In the genomic region with DNA sequence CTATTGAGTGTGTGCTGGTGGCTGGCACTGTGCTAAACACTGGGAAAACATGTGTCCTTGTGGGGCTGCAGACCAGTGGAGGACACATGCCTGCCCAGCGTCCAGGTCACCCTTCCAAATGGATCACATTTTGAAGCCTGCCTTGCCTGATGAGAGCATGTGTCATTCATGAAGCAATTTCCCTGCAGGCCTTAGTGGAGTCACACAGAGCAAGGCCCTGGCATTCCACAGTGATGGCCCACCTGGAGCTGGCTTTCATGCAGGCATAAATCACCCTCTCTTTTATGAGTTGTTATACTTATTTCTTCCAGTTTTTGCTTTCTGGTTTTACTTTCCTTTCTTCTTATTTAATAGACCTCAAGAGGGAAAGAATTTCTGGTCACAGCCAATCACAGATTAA, we compare ENCODE assay signal across 27 cellular contexts.
"Had no signal": no experiment of that assay in that cellular context is flagged by ENCODE, and none has a peak within 500 bp of the region (broad histone marks: within the 10 kb centered on the region; RNA-seq: fewer than 3 reads in every experiment).

No MANE protein-coding gene starts in this region.

- FAIRE-seq: colon, islet of Langerhans, urothelium cell line had no signal

- H3K4me1 ChIP-seq: foreskin keratinocyte, gastroesophageal sphincter, heart left ventricle, prostate gland, sigmoid colon, testis, tibial artery, upper lobe of left lung had no signal

- H3K4me3 ChIP-seq: dorsolateral prefrontal cortex, gastroesophageal sphincter, heart left ventricle, lung, neural progenitor cell, prostate gland, sigmoid colon, testis, tibial artery, upper lobe of left lung had no signal

- ATAC-seq: foreskin keratinocyte; gastroesophageal sphincter; heart left ventricle; left colon; left ventricle myocardium superior; naive thymus-derived CD4-positive, alpha-beta T cell; right cardiac atrium; stimulated activated effector memory CD8-positive, alpha-beta T cell treated with anti-CD3 and anti-CD28 coated beads, Interleukin-12 subunit alpha, Interleukin-12 subunit beta, amount 100 ng/mL, for 72 hours had no signal

- H3K27ac ChIP-seq: dorsolateral prefrontal cortex, foreskin keratinocyte, gastroesophageal sphincter, heart left ventricle, neural progenitor cell, prostate gland, sigmoid colon, testis, tibial artery, upper lobe of left lung had no signal

- H3K27me3 ChIP-seq: dorsolateral prefrontal cortex, foreskin keratinocyte, gastroesophageal sphincter, heart left ventricle, neural progenitor cell, sigmoid colon, testis, tibial artery, upper lobe of left lung had no signal

- H3K9me3 ChIP-seq: gastroesophageal sphincter, heart left ventricle, prostate gland, sigmoid colon, testis, tibial artery, upper lobe of left lung had no signal

- DNase-seq: dorsolateral prefrontal cortex; effector CD4-positive, alpha-beta T cell; foreskin keratinocyte; heart left ventricle; hippocampal formation; left colon; left ventricle myocardium superior; mesendoderm; midbrain; naive thymus-derived CD4-positive, alpha-beta T cell; right cardiac atrium; sigmoid colon; stimulated activated CD4-positive, alpha-beta T cell treated with anti-CD3 and anti-CD28 coated beads, Interleukin-2, amount 100 ng/mL, for 24 hours; stimulated activated CD4-positive, alpha-beta T cell treated with anti-CD3 and anti-CD28 coated beads, Interleukin-4, amount 100 ng/mL, for 24 hours; stimulated activated naive CD4-positive, alpha-beta T cell treated with Interleukin-2 at 50 U/mL for 16 hours; substantia nigra; testis; tibial artery; upper lobe of left lung had no signal

- H3K36me3 ChIP-seq: gastroesophageal sphincter, heart left ventricle, neural progenitor cell, prostate gland, sigmoid colon, tibial artery, upper lobe of left lung had no signal
